In genomic region chr10:123556736-123557135, GRCh38 we compare ENCODE assay signal across 25 cellular contexts.
DNase-seq lines count a peak whose midpoint lies in the region; TF ChIP-seq lines count a peak whose summit lies in the region.
"Had no signal": no experiment of that assay in that cellular context is flagged by ENCODE, and none has a peak within 500 bp of the region (broad histone marks: within the 10 kb centered on the region; RNA-seq: fewer than 3 reads in every experiment).

No MANE protein-coding gene starts in this region.

- DNase-seq in activated CD8-positive, alpha-beta memory T cell treated with anti-CD3 and anti-CD28 coated beads, Interleukin-2, amount 50 U/mL, for 48 hours, result peak; percentile 37
- DNase-seq in activated CD8-positive, alpha-beta memory T cell treated with anti-CD3 and anti-CD28 coated beads, Interleukin-2, amount 50 U/mL, for 4 hours, result no peak
- DNase-seq in coronary artery (ENCODE audit: low spot score) (peak; percentile 45), mesenteric fat pad (ENCODE audit: low spot score) (peak; percentile 82), vagina (ENCODE audit: extremely low spot score in 2 of 2) (peak; percentile 67 to 91), HAP-1 (ENCODE audit: low spot score in 2 of 2) (no peak), middle frontal gyrus (ENCODE audit: extremely low spot score, low spot score) (no peak), T1000 (lab: John Stamatoyannopoulos, UW) (no peak)
- DNase-seq: 8988T; ACHN; BE2C; CD4-positive, CD25-positive, alpha-beta regulatory T cell; DMS153; DND-41; Kasumi-1; NCI-H1105; NCI-H1436 treated with DMSO at 0.1 percent for 48 hours; NCI-H187 treated with DMSO at 0.1 percent for 48 hours; NCI-H2107; NCI-H446 treated with DMSO at 0.1 percent for 48 hours; NCI-H526 treated with DMSO at 0.1 percent for 48 hours; PC-9; Right ventricle myocardium superior had no signal

- no peak for TF ChIP-seq POLR2A in vagina (IDR thresholded peaks at IDR 0.05)

- no peak for TF ChIP-seq CTCF in coronary artery (IDR thresholded peaks at IDR 0.05)
- TF ChIP-seq CTCF in vagina (IDR thresholded peaks at IDR 0.05), result no peak

- H3K36me3 ChIP-seq in vagina (no peaks in the 10 kb centered on the region), HAP-1 (replicated peaks) (no peaks in the 10 kb centered on the region)
- H3K36me3 ChIP-seq: BE2C, SJSA1 had no signal

- H3K4me1 ChIP-seq in vagina (no peaks in the 10 kb centered on the region), HAP-1 (no peaks in the 10 kb centered on the region)
- H3K4me1 ChIP-seq: BE2C, SJSA1 had no signal

- in situ Hi-C loops in HAP-1 (cut with MboI; ENCODE audit: low sequenced_read_pairs), result loop anchor here (10.0 to 25.0 kb wide), 2 partner anchors 512 to 919 kb away; no protein-coding TSS in a partner anchor

- H3K9me3 ChIP-seq in vagina, result no peaks in the 10 kb centered on the region
- H3K9me3 ChIP-seq in HAP-1, result no peaks in the 10 kb centered on the region
- H3K9me3 ChIP-seq: BE2C, SJSA1 had no signal

- H3K4me3 ChIP-seq in coronary artery, result no peak overlapping the region
- no peak overlapping the region for H3K4me3 ChIP-seq in vagina
- H3K4me3 ChIP-seq in HAP-1, result no peak overlapping the region
- H3K4me3 ChIP-seq: K562, PC-9, SJSA1 had no signal

- no peaks in the 10 kb centered on the region for H3K27me3 ChIP-seq in vagina
- no peaks in the 10 kb centered on the region for H3K27me3 ChIP-seq in HAP-1 (ENCODE audit: low read depth)
- H3K27me3 ChIP-seq: SJSA1 had no signal

- intact Hi-C loops in vagina (cut with DNase I), result no loop called here

- H3K27ac ChIP-seq in coronary artery (no peak overlapping the region), vagina (no peak overlapping the region)
- H3K27ac ChIP-seq: PC-9, SJSA1 had no signal

Comparison
In these comparisons a context has a peak if more than half of its experiments do, and no peak if none do; other contexts are left out.
1. DNase-seq: peak in activated CD8-positive, alpha-beta memory T cell treated with anti-CD3 and anti-CD28 coated beads, Interleukin-2, amount 50 U/mL, for 48 hours (single experiment), coronary artery (single experiment), mesenteric fat pad (single experiment) and vagina (2 of 2); none in activated CD8-positive, alpha-beta memory T cell treated with anti-CD3 and anti-CD28 coated beads, Interleukin-2, amount 50 U/mL, for 4 hours (single experiment), HAP-1 (0 of 2), middle frontal gyrus (single experiment) and T1000 (single experiment).